1 cellular context compared by ENCODE assay signal in genomic region chr1:109802901-109803561, GRCh38.
TF ChIP-seq lines count a peak whose summit lies in the region.

No MANE protein-coding gene starts in this region.

TF ChIP-seq in IMR-90, 13 proteins besides CTCF, POLR2A, EP300 and RAD21:
- TF ChIP-seq RFX5 (IDR thresholded peaks at IDR 0.05; ENCODE audit: low read depth, low read length) = no peak
- TF ChIP-seq MAFK (IDR thresholded peaks at IDR 0.05; ENCODE audit: low read depth, low read length) = no peak
- no peak for TF ChIP-seq USF2 (IDR thresholded peaks at IDR 0.05; ENCODE audit: low read depth, low read length)
- TF ChIP-seq SMC3 (IDR thresholded peaks at IDR 0.05; ENCODE audit: low read depth, low read length) = no peak
- TF ChIP-seq BHLHE40 (IDR thresholded peaks at IDR 0.05; ENCODE audit: low read depth, low read length) = no peak
- TF ChIP-seq CEBPB (IDR thresholded peaks at IDR 0.05; ENCODE audit: low read depth, low read length) = no peak
- no peak for TF ChIP-seq RCOR1 (IDR thresholded peaks at IDR 0.05; ENCODE audit: insufficient replicate concordance, low read length)
- TF ChIP-seq NFE2L2 (IDR thresholded peaks at IDR 0.05; ENCODE audit: low read depth, low read length) = no peak
- no peak for TF ChIP-seq ELK1 (IDR thresholded peaks at IDR 0.05; ENCODE audit: borderline replicate concordance, low read depth, low read length)
- no peak for TF ChIP-seq CHD1 (IDR thresholded peaks at IDR 0.05; ENCODE audit: low read depth, low read length)
- TF ChIP-seq MXI1 (IDR thresholded peaks at IDR 0.05; ENCODE audit: borderline replicate concordance, low read depth, low read length) = no peak
- no peak for TF ChIP-seq FOS (IDR thresholded peaks at IDR 0.05; ENCODE audit: low read depth, low read length)
